36 cellular contexts compared by ENCODE assay signal in the genomic region with DNA sequence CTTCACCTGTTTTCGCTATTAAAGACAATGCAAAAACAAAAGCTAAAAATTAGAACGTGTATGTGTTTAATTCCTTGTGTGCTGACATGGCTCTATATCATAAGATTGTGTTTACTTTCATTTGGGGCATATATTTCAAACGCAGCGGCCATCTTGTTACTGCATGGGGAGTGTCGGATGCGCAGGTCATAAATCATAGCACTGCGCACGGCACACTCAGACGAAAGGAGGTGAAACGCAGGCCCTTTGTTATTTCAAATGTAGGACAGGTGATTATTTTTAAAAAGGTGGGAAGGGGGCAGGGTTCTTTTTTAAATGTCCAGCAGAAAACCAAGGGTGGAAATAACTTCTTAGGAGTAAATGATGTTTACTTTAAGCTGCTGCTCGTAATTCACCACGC.
"Had no signal": no experiment of that assay in that cellular context is flagged by ENCODE, and none has a peak within 500 bp of the region (broad histone marks: within the 10 kb centered on the region; RNA-seq: fewer than 3 reads in every experiment).

No MANE protein-coding gene starts in this region.

- H3K4me1 ChIP-seq: ascending aorta, colonic mucosa, gastrocnemius medialis, pancreas, prostate gland, tibial artery, upper lobe of right lung had no signal

- H3K27me3 ChIP-seq: ascending aorta, cardiac muscle cell, colonic mucosa, gastrocnemius medialis, pancreas, tibial artery, upper lobe of right lung had no signal

- FAIRE-seq: endometrium, keratinocyte, pancreas, small intestine, TTC549 had no signal

- H3K4me3 ChIP-seq: ascending aorta, cardiac muscle cell, colonic mucosa, pancreas, prostate gland, tibial artery, upper lobe of right lung had no signal

- ATAC-seq: gastrocnemius medialis; left colon; pancreas; sciatic nerve; stimulated activated effector memory CD8-positive, alpha-beta T cell treated with anti-CD3 and anti-CD28 coated beads, Interleukin-12 subunit alpha, Interleukin-12 subunit beta, amount 100 ng/mL, for 72 hours; stimulated activated naive CD8-positive, alpha-beta T cell treated with anti-CD3 and anti-CD28 coated beads, Interleukin-15, amount 100 ng/mL, for 72 hours; upper lobe of right lung had no signal

- DNase-seq: activated CD4-positive, alpha-beta memory T cell treated with anti-CD3 and anti-CD28 coated beads for 36 hours; activated CD4-positive, alpha-beta T cell treated with anti-CD3 and anti-CD28 coated beads for 4 hours; activated CD8-positive, alpha-beta memory T cell treated with anti-CD3 and anti-CD28 coated beads, Interleukin-2, amount 50 U/mL, for 4 hours; activated gamma-delta T cell; activated naive CD4-positive, alpha-beta T cell treated with anti-CD3 and anti-CD28 coated beads, Interleukin-2, amount 10 ng/mL, durations not matched to agents 7 days and 5 days; activated naive CD8-positive, alpha-beta T cell treated with anti-CD3 and anti-CD28 coated beads, Interleukin-2, amount 10 ng/mL, durations not matched to agents 7 days and 5 days; activated T-cell treated with anti-CD3 and anti-CD28 coated beads, Interleukin-2, amount 50 U/mL, for 24 hours; cerebellar nuclear complex; colonic mucosa; effector CD8-positive, alpha-beta T cell; gastrocnemius medialis; head of caudate nucleus; hippocampal formation; left colon; mammary epithelial cell; naive B cell; nucleus accumbens; pancreas; retina; small intestine; stimulated activated CD4-positive, alpha-beta T cell treated with anti-CD3 and anti-CD28 coated beads, Interleukin-4, amount 100 ng/mL, for 24 hours; stimulated activated naive CD8-positive, alpha-beta T cell treated with anti-CD3 and anti-CD28 coated beads, Interleukin-15, amount 100 ng/mL, for 72 hours; substantia nigra; T-helper 9 cell; tibial artery; upper lobe of right lung had no signal

- H3K36me3 ChIP-seq: ascending aorta, cardiac muscle cell, colonic mucosa, gastrocnemius medialis, pancreas, prostate gland, tibial artery, upper lobe of right lung had no signal

- H3K27ac ChIP-seq: ascending aorta, cardiac muscle cell, colonic mucosa, epithelial cell of prostate, gastrocnemius medialis, pancreas, prostate gland, tibial artery, upper lobe of right lung, VCaP had no signal

- H3K9me3 ChIP-seq: ascending aorta, colonic mucosa, gastrocnemius medialis, pancreas, prostate gland, tibial artery had no signal
